Comparison of ENCODE assay signal across 30 cellular contexts in the genomic region with DNA sequence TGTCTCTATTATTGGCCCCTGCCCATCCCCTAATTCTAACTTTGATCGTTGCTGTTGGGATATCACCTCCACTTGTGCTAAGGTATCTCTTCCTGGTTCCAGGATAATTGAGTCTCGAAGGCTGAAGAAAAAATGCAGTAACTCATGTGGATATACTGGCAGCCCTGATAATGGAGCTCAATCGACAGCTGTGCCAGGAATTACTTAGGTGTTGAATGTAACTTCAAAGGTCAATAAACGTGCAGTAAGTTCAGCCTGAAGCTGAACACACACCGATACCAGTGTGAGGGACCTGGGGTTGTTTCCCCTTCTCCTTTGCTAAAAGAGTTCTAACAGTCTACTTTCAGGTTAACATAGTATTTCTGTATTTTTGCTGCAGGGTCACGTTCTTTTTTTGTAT. TPM values are rescaled to one million over a fixed set of nuclear protein-coding genes. Genes with fewer than 3 reads are reported as not detected.
"Had no signal": no experiment of that assay in that cellular context is flagged by ENCODE, and none has a peak within 500 bp of the region (broad histone marks: within the 10 kb centered on the region; RNA-seq: fewer than 3 reads in every experiment).

No MANE protein-coding gene starts in this region.

- ATAC-seq: stimulated activated effector memory CD8-positive, alpha-beta T cell treated with anti-CD3 and anti-CD28 coated beads, Interleukin-12 subunit alpha, Interleukin-12 subunit beta, amount 100 ng/mL, for 72 hours; stimulated activated memory B cell treated with anti-CD40 and anti-IgM and Interleukin-4, amounts not matched to agents 10 μg/mL and 1 μg/mL and 100 μg/mL, for 72 hours; stimulated activated naive B cell treated with anti-CD40 and anti-IgM and Interleukin-4, amounts not matched to agents 10 μg/mL and 1 μg/mL and 100 μg/mL, for 72 hours; stimulated activated naive CD8-positive, alpha-beta T cell treated with anti-CD3 and anti-CD28 coated beads, Interleukin-15, amount 100 ng/mL, for 72 hours; stimulated activated naive CD8-positive, alpha-beta T cell treated with anti-CD3 and anti-CD28 coated beads, Interleukin-15, Interleukin-2, amounts not matched to agents 100 U/mL and 50 U/mL, for 24 hours; upper lobe of right lung had no signal

- H3K4me3 ChIP-seq: stomach, suprapubic skin, testis, thoracic aorta, thyroid gland, tibial artery, tibial nerve, transverse colon, upper lobe of left lung, upper lobe of right lung, uterus, vagina had no signal

- H3K36me3 ChIP-seq: stomach, suprapubic skin, thoracic aorta, thyroid gland, tibial artery, tibial nerve, transverse colon, upper lobe of left lung, upper lobe of right lung, uterus, vagina had no signal

- H3K9me3 ChIP-seq: stomach, testis, thoracic aorta, thyroid gland, tibial artery, tibial nerve, transverse colon, upper lobe of left lung, upper lobe of right lung, uterus, vagina had no signal

- H3K27ac ChIP-seq: stomach, suprapubic skin, testis, thoracic aorta, thyroid gland, tibial artery, tibial nerve, transverse colon, upper lobe of left lung, upper lobe of right lung, uterus, vagina had no signal

- H3K4me1 ChIP-seq: stomach, suprapubic skin, testis, thyroid gland, tibial artery, tibial nerve, transverse colon, upper lobe of left lung, upper lobe of right lung, uterus, vagina had no signal

- DNase-seq: stimulated activated CD4-positive, alpha-beta T cell treated with anti-CD3 and anti-CD28 coated beads, Interleukin-2, amount 100 ng/mL, for 48 hours; stimulated activated CD4-positive, alpha-beta T cell treated with anti-CD3 and anti-CD28 coated beads, Interleukin-4, amount 100 ng/mL, for 1 hour; stimulated activated CD4-positive, alpha-beta T cell treated with anti-CD3 and anti-CD28 coated beads, Interleukin-4, amount 100 ng/mL, for 24 hours; stimulated activated CD4-positive, alpha-beta T cell treated with anti-CD3 and anti-CD28 coated beads, Interleukin-4, amount 100 ng/mL, for 4 hours; stimulated activated CD8-positive, alpha-beta memory T cell treated with anti-CD3 and anti-CD28 coated beads, Interleukin-4, amount 100 ng/mL, for 48 hours; stimulated activated naive B cell treated with anti-CD40 and anti-IgM and Interleukin-4, amounts not matched to agents 10 μg/mL and 1 μg/mL and 100 μg/mL, for 72 hours; stimulated activated naive CD4-positive, alpha-beta T cell; stimulated activated naive CD4-positive, alpha-beta T cell treated with Interleukin-2 at 50 U/mL for 16 hours; stimulated activated naive CD8-positive, alpha-beta T cell treated with anti-CD3 and anti-CD28 coated beads, Interleukin-15, amount 100 ng/mL, for 72 hours; stimulated activated naive CD8-positive, alpha-beta T cell treated with anti-CD3 and anti-CD28 coated beads, Interleukin-15, Interleukin-2, amounts not matched to agents 100 U/mL and 50 U/mL, for 24 hours; stomach; substantia nigra; testis; thyroid gland; tibial artery; transverse colon; trophoblast cell; upper lobe of left lung; upper lobe of right lung; uterus had no signal

- H3K27me3 ChIP-seq: stomach, suprapubic skin, testis, thyroid gland, tibial artery, tibial nerve, transverse colon, upper lobe of left lung, upper lobe of right lung, uterus, vagina had no signal

RNA-seq across cellular contexts. Expression of a gene that starts 11.9 kb away (rescaled TPM):
- total RNA-seq: stomach, subcutaneous adipose tissue, suprapubic skin, temporal lobe, thoracic aorta, thyroid gland, tibial nerve, transverse colon, upper lobe of right lung, ureter, urinary bladder, vagina had no signal
